Comparison of ENCODE assay signal across 8 cellular contexts in the genomic region with DNA sequence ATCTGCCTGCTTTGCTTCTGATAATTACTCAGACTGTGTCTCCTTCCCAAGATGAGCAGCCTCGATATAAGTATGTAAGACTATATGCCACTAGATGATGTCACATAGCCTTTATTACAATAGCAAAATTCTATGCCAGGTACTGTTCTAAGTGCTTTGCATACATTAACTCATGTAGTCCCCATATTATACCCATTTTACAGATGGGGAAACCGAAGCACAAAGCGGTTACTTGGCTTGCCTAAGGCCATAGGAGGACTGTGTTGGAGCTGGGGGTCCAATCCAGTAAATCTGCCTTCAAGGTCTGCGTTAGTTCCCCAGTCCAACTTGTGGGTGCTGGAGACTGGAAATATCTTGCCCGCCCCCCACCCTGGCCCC. TPM values are rescaled to one million over a fixed set of nuclear protein-coding genes. Genes with fewer than 3 reads are reported as not detected.
DNase-seq lines count a peak whose midpoint lies in the region; ATAC-seq and TF ChIP-seq lines count a peak whose summit lies in the region.

No MANE protein-coding gene starts in this region.

- H3K36me3 Mint-ChIP-seq in T-helper 17 cell (ENCODE audit: low read depth) = no peaks in the 10 kb centered on the region
- H3K36me3 Mint-ChIP-seq in progenitor cell of endocrine pancreas (ENCODE audit: insufficient read depth) = peaks cover 30% of the 10 kb centered on the region

- H3K27ac ChIP-seq in esophagus muscularis mucosa (replicated peaks in 1 of 4) = peak overlapping the region; percentile 77 to 95 (median 87)

- no peak for TF ChIP-seq POLR2A in esophagus muscularis mucosa (IDR thresholded peaks at IDR 0.05; ENCODE audit: low read depth)

- 67% methylated on average over 4 of the region's 5 CpGs for WGBS in esophagus muscularis mucosa

- peaks cover 4% of the 10 kb centered on the region for H3K9me3 Mint-ChIP-seq in progenitor cell of endocrine pancreas (ENCODE audit: low read depth)

- H3K4me3 Mint-ChIP-seq in T-helper 17 cell = peak overlapping the region; percentile 94
- H3K4me3 Mint-ChIP-seq in progenitor cell of endocrine pancreas (ENCODE audit: low read depth) = peak overlapping the region; percentile 74

- intact Hi-C loops in esophagus muscularis mucosa (cut with DNase I) = no loop called here

- no peak for TF ChIP-seq EP300 in esophagus muscularis mucosa (IDR thresholded peaks at IDR 0.05)

- DNase-seq in T-helper 17 cell (no peak), esophagus muscularis mucosa (ENCODE audit: extremely low spot score) (no peak), progenitor cell of endocrine pancreas (ENCODE audit: low spot score, unreplicated experiment) (no peak), Kasumi-1 (lab: John Stamatoyannopoulos, UW) (no peak)
- no peak for DNase-seq in stimulated activated CD8-positive, alpha-beta memory T cell treated with anti-CD3 and anti-CD28 coated beads, Interleukin-4, amount 100 ng/mL, for 48 hours

- ATAC-seq in GM18907 (IDR thresholded peaks at IDR 0.05; ENCODE audit: unreplicated experiment) = peak; percentile 1
- ATAC-seq in T-helper 17 cell = no peak
- ATAC-seq in GM18502 (IDR thresholded peaks at IDR 0.05; ENCODE audit: poor library complexity, unreplicated experiment) = no peak
- no peak for ATAC-seq in HG02981 (IDR thresholded peaks at IDR 0.05; ENCODE audit: unreplicated experiment)

- H3K27me3 ChIP-seq in esophagus muscularis mucosa = no peaks in the 10 kb centered on the region

- peak overlapping the region; percentile 58 to 68 (median 64) for H3K4me3 ChIP-seq in esophagus muscularis mucosa

- H3K4me1 ChIP-seq in esophagus muscularis mucosa = peaks cover 0 to 18% (median 8%) of the 10 kb centered on the region in 4 donors

- H3K36me3 ChIP-seq in esophagus muscularis mucosa = peaks cover 0 to 9% (median 0%) of the 10 kb centered on the region in 4 donors

- H3K27ac Mint-ChIP-seq in T-helper 17 cell (peak overlapping the region; percentile 93), progenitor cell of endocrine pancreas (peak overlapping the region; percentile 93)

- TF ChIP-seq CTCF in esophagus muscularis mucosa (IDR thresholded peaks at IDR 0.05) (no peak), progenitor cell of endocrine pancreas (IDR thresholded peaks at IDR 0.05; ENCODE audit: unreplicated experiment) (no peak)

- H3K4me1 Mint-ChIP-seq in T-helper 17 cell (peaks cover 19% of the 10 kb centered on the region), progenitor cell of endocrine pancreas (ENCODE audit: low read depth) (peaks cover 36% of the 10 kb centered on the region)

- no peaks in the 10 kb centered on the region for H3K27me3 Mint-ChIP-seq in T-helper 17 cell
- H3K27me3 Mint-ChIP-seq in progenitor cell of endocrine pancreas = peaks cover 3% of the 10 kb centered on the region

- no peaks in the 10 kb centered on the region for H3K9me3 ChIP-seq in T-helper 17 cell (ENCODE audit: control insufficient read depth, low read length, poor library complexity, severe bottlenecking)
- no peaks in the 10 kb centered on the region for H3K9me3 ChIP-seq in esophagus muscularis mucosa

RNA-seq across cellular contexts. Expression of a gene that starts 0.8 kb away (rescaled TPM):
- total RNA-seq in T-helper 17 cell (10 to 100 TPM in 1 of 2 donors, 1 to 10 TPM in 1; 9.9 to 11.8 TPM), esophagus muscularis mucosa (1 to 10 TPM; 4.8 to 8.3 (median 6.4) TPM), progenitor cell of endocrine pancreas (3.7 and 4.6 TPM in 2 replicates)
